27 cellular contexts compared by ENCODE assay signal in the genomic region with DNA sequence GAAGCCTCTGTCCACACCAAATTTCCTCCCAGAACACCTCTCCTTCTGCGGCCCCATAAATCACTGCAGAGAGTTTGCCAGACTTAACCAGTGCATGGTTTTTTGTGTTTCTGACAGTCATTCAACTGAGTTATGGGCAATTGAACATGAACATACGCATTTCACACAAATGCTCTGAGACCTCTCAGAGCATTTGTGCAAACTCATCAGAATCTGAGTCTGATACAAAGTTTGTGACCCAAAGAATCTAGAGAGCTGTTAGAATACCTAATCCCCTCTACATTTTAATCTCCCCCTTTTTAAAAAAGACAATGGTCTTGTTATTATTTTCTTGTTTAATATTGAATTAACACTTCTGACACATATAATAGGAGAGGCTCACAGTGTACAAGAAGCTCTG.
"Had no signal": no experiment of that assay in that cellular context is flagged by ENCODE, and none has a peak within 500 bp of the region (broad histone marks: within the 10 kb centered on the region; RNA-seq: fewer than 3 reads in every experiment).

No MANE protein-coding gene starts in this region.

- H3K4me1 ChIP-seq: esophagus squamous epithelium, gastrocnemius medialis, heart right ventricle, left lung, lower lobe of right lung had no signal

- H3K27ac Mint-ChIP-seq: naive thymus-derived CD4-positive, alpha-beta T cell had no signal

- H3K27ac ChIP-seq: coronary artery, dorsolateral prefrontal cortex, epithelial cell of prostate, esophagus squamous epithelium, gastrocnemius medialis, heart right ventricle, left lung, lower lobe of right lung had no signal

- H3K9me3 ChIP-seq: esophagus squamous epithelium, gastrocnemius medialis, heart right ventricle, left lung, lower lobe of right lung had no signal

- H3K27me3 ChIP-seq: esophagus squamous epithelium, gastrocnemius medialis, left lung had no signal

- FAIRE-seq: colon, endometrium, islet of Langerhans, keratinocyte had no signal

- H3K36me3 ChIP-seq: esophagus squamous epithelium, gastrocnemius medialis, heart right ventricle, left lung, lower lobe of right lung had no signal

- H3K4me3 Mint-ChIP-seq: naive thymus-derived CD4-positive, alpha-beta T cell had no signal

- ATAC-seq: esophagus mucosa; gastrocnemius medialis; heart right ventricle; left cardiac atrium; left lung; left ventricle myocardium superior; lower lobe of right lung; naive thymus-derived CD4-positive, alpha-beta T cell had no signal

- H3K4me3 ChIP-seq: coronary artery, dorsolateral prefrontal cortex, esophagus squamous epithelium, gastrocnemius medialis, heart right ventricle, left lung, lower lobe of right lung had no signal

- H3K4me1 Mint-ChIP-seq: naive thymus-derived CD4-positive, alpha-beta T cell had no signal

- DNase-seq: dermis blood vessel endothelial cell; dorsolateral prefrontal cortex; effector CD4-positive, alpha-beta T cell; effector memory CD4-positive, alpha-beta T cell; erythroblast; esophagus squamous epithelium; foreskin fibroblast; foreskin melanocyte; gastrocnemius medialis; glutamatergic neuron; head of caudate nucleus; heart right ventricle; hippocampal formation; left cardiac atrium; left lung; left ventricle myocardium superior; lower lobe of right lung; mesendoderm; midbrain; naive thymus-derived CD4-positive, alpha-beta T cell had no signal

- H3K36me3 Mint-ChIP-seq: naive thymus-derived CD4-positive, alpha-beta T cell had no signal
